ENCODE assay signal across 8 cellular contexts in the genomic region with DNA sequence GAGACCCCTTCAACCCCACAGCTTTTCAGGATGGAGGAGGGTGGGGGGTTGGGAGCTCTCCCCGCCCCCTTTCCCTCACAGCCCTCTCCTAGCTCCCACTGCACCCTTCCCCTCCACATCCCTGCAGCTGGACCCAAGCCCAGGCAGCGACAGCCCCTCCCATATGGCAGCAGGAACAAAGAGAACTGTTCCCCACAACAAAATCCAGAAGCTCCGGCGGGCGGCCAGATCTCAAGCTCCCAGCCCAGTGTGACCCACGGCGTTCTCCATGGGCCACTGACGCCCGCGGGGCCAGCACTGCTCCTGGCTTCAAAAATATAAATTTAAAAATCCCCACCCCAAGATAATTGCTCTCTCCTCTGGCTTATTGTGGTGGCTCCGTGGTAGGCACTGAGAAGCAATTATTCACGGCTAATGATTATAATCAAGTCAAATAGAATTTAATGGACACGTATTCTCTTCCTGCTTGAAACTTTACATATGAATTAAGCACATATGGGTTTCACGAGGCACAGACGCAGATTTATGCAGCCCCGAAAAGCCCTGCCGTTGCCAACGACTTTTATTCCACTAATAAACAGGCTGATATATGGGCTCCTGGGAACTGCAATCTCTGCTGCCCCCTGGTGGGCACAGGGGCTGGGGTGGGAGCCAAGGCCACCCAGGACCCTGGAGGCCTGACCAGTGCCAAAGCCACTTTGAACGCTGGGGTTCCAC. TPM values are rescaled to one million over a fixed set of nuclear protein-coding genes. Genes with fewer than 3 reads are reported as not detected.
DNase-seq lines count a peak whose midpoint lies in the region; ATAC-seq and TF ChIP-seq lines count a peak whose summit lies in the region.

No MANE protein-coding gene starts in this region.

- no peaks in the 10 kb centered on the region for H3K9me3 Mint-ChIP-seq in CD4-positive, alpha-beta T cell
- no peaks in the 10 kb centered on the region for H3K9me3 Mint-ChIP-seq in activated T-helper 1 cell treated with anti-CD3 and anti-CD28 coated beads, Interleukin-12 subunit alpha, Interleukin-12 subunit beta, Interleukin-2, Interleukin-4 antibody, amounts not matched to agents 30 ng/mL and 10 ng/mL and 1 ng/mL, durations not matched to agents 14 hours and 24 hours and 36 hours
- no peaks in the 10 kb centered on the region for H3K9me3 Mint-ChIP-seq in nephron progenitor cell

- H3K4me3 ChIP-seq in Peyer's patch (no peak overlapping the region), fibroblast of mammary gland (ENCODE audit: control insufficient read depth, low read depth, low read length) (peak overlapping the region; percentile 4)

- H3K27ac ChIP-seq in CD4-positive, alpha-beta T cell (ENCODE audit: low read depth, low read length), result no peak overlapping the region
- H3K27ac ChIP-seq in Peyer's patch, result peak overlapping the region in 1 of 4 donors; percentile 27

- peak; percentile 50 to 77 (median 64) for DNase-seq in CD4-positive, alpha-beta T cell
- DNase-seq in HUDEP-2 (lab: John Stamatoyannopoulos, UW; ENCODE audit: unreplicated experiment in 76 of 76) (peak in 45 of 76 experiments; percentile 1 to 59 (median 29)), Peyer's patch (peak; percentile 76 to 87 (median 79)), fibroblast of mammary gland (ENCODE audit: low read depth) (peak; percentile 76), nephron progenitor cell (peak; percentile 92)
- peak; percentile 49 for DNase-seq in activated T-helper 1 cell treated with anti-CD3 and anti-CD28 coated beads, Interleukin-12 subunit alpha, Interleukin-12 subunit beta, Interleukin-2, Interleukin-4 antibody, amounts not matched to agents 30 ng/mL and 10 ng/mL and 1 ng/mL, durations not matched to agents 14 hours and 24 hours and 36 hours (ENCODE audit: low spot score)
- DNase-seq in stimulated activated naive CD4-positive, alpha-beta T cell (lab: John Stamatoyannopoulos, UW), result peak; percentile 10 to 67 (median 59)

- H3K27ac Mint-ChIP-seq in CD4-positive, alpha-beta T cell, result no peak overlapping the region
- H3K27ac Mint-ChIP-seq in activated T-helper 1 cell treated with anti-CD3 and anti-CD28 coated beads, Interleukin-12 subunit alpha, Interleukin-12 subunit beta, Interleukin-2, Interleukin-4 antibody, amounts not matched to agents 30 ng/mL and 10 ng/mL and 1 ng/mL, durations not matched to agents 14 hours and 24 hours and 36 hours, result no peak overlapping the region
- H3K27ac Mint-ChIP-seq in nephron progenitor cell, result no peak overlapping the region

- intact Hi-C loops in CD4-positive, alpha-beta T cell (cut with DNase I, micrococcal nuclease), result loop anchor here (1.0 to 10.0 kb wide), 4 partner anchors 148 to 1114 kb away; a partner anchor contains a TSS
- intact Hi-C loops in activated T-helper 1 cell treated with anti-CD3 and anti-CD28 coated beads, Interleukin-12 subunit alpha, Interleukin-12 subunit beta, Interleukin-2, Interleukin-4 antibody, amounts not matched to agents 30 ng/mL and 10 ng/mL and 1 ng/mL, durations not matched to agents 14 hours and 24 hours and 36 hours (cut with micrococcal nuclease), result loop anchor here (1.0 kb wide), 3 partner anchors 148 to 380 kb away; a partner anchor contains a TSS

- H3K9me3 ChIP-seq in CD4-positive, alpha-beta T cell (ENCODE audit: control insufficient read depth, low read length), result no peaks in the 10 kb centered on the region
- no peaks in the 10 kb centered on the region for H3K9me3 ChIP-seq in Peyer's patch

- peaks cover 0 to 20% (median 2%) of the 10 kb centered on the region in 4 donors for H3K4me1 ChIP-seq in Peyer's patch

- POLR2A ChIA-PET in CD4-positive, alpha-beta T cell (lab: Charles Lee), result interaction anchor here (1.1 kb wide), 1 partner anchor 38 kb away, joined by 3 read pairs; a partner anchor contains a TSS

- ATAC-seq in CD4-positive, alpha-beta T cell (ENCODE audit: poor library complexity), result peak; percentile 47
- ATAC-seq in GM19328 (IDR thresholded peaks at IDR 0.05; ENCODE audit: unreplicated experiment), result no peak

- no peaks in the 10 kb centered on the region for H3K27me3 ChIP-seq in CD4-positive, alpha-beta T cell (ENCODE audit: control insufficient read depth, insufficient read depth, low read length)
- H3K27me3 ChIP-seq in Peyer's patch, result no peaks in the 10 kb centered on the region

- H3K4me3 Mint-ChIP-seq in CD4-positive, alpha-beta T cell, result no peak overlapping the region
- no peak overlapping the region for H3K4me3 Mint-ChIP-seq in activated T-helper 1 cell treated with anti-CD3 and anti-CD28 coated beads, Interleukin-12 subunit alpha, Interleukin-12 subunit beta, Interleukin-2, Interleukin-4 antibody, amounts not matched to agents 30 ng/mL and 10 ng/mL and 1 ng/mL, durations not matched to agents 14 hours and 24 hours and 36 hours
- H3K4me3 Mint-ChIP-seq in nephron progenitor cell, result peak overlapping the region; percentile 73

- H3K36me3 ChIP-seq in Peyer's patch, result no peaks in the 10 kb centered on the region

- H3K4me1 Mint-ChIP-seq in CD4-positive, alpha-beta T cell (ENCODE audit: low read depth), result peaks cover 14% of the 10 kb centered on the region
- H3K4me1 Mint-ChIP-seq in activated T-helper 1 cell treated with anti-CD3 and anti-CD28 coated beads, Interleukin-12 subunit alpha, Interleukin-12 subunit beta, Interleukin-2, Interleukin-4 antibody, amounts not matched to agents 30 ng/mL and 10 ng/mL and 1 ng/mL, durations not matched to agents 14 hours and 24 hours and 36 hours (ENCODE audit: low read depth), result peaks cover 9% of the 10 kb centered on the region
- H3K4me1 Mint-ChIP-seq in nephron progenitor cell, result peaks cover 38% of the 10 kb centered on the region

- H3K36me3 Mint-ChIP-seq in CD4-positive, alpha-beta T cell (ENCODE audit: low read depth), result no peaks in the 10 kb centered on the region
- no peaks in the 10 kb centered on the region for H3K36me3 Mint-ChIP-seq in activated T-helper 1 cell treated with anti-CD3 and anti-CD28 coated beads, Interleukin-12 subunit alpha, Interleukin-12 subunit beta, Interleukin-2, Interleukin-4 antibody, amounts not matched to agents 30 ng/mL and 10 ng/mL and 1 ng/mL, durations not matched to agents 14 hours and 24 hours and 36 hours (ENCODE audit: low read depth)
- H3K36me3 Mint-ChIP-seq in nephron progenitor cell (ENCODE audit: low read depth), result no peaks in the 10 kb centered on the region

- TF ChIP-seq CTCF in CD4-positive, alpha-beta T cell (IDR thresholded peaks at IDR 0.05), result peak; percentile 96
- TF ChIP-seq CTCF in Peyer's patch (IDR thresholded peaks at IDR 0.05) (peak; percentile 73 to 89 (median 82)), fibroblast of mammary gland (conservative IDR thresholded peaks at IDR 0.05; ENCODE audit: control insufficient read depth, insufficient read depth, low read depth, low read length) (peak; percentile 84), nephron progenitor cell (IDR thresholded peaks at IDR 0.05) (peak; percentile 96)

- CTCF ChIA-PET in CD4-positive, alpha-beta T cell (lab: Charles Lee), result interaction anchor here (1.4 kb wide), 1 partner anchor 148 kb away, joined by 8 read pairs; no protein-coding TSS in a partner anchor

- no peak for TF ChIP-seq POLR2A in Peyer's patch (IDR thresholded peaks at IDR 0.05)

- no peaks in the 10 kb centered on the region for H3K27me3 Mint-ChIP-seq in CD4-positive, alpha-beta T cell
- H3K27me3 Mint-ChIP-seq in activated T-helper 1 cell treated with anti-CD3 and anti-CD28 coated beads, Interleukin-12 subunit alpha, Interleukin-12 subunit beta, Interleukin-2, Interleukin-4 antibody, amounts not matched to agents 30 ng/mL and 10 ng/mL and 1 ng/mL, durations not matched to agents 14 hours and 24 hours and 36 hours (ENCODE audit: insufficient read depth), result peaks cover 1% of the 10 kb centered on the region
- H3K27me3 Mint-ChIP-seq in nephron progenitor cell (ENCODE audit: low read depth, poor library complexity), result peaks cover 13% of the 10 kb centered on the region

RNA-seq across cellular contexts. Expression of a gene that starts 17.6 kb away (rescaled TPM):
- total RNA-seq in CD4-positive, alpha-beta T cell, result 1 to 10 TPM; 6.0 to 6.3 TPM
- total RNA-seq in Peyer's patch, result 10 to 100 TPM; 17.1 to 30.0 (median 29.3) TPM
- total RNA-seq in activated T-helper 1 cell treated with anti-CD3 and anti-CD28 coated beads, Interleukin-12 subunit alpha, Interleukin-12 subunit beta, Interleukin-2, Interleukin-4 antibody, amounts not matched to agents 30 ng/mL and 10 ng/mL and 1 ng/mL, durations not matched to agents 14 hours and 24 hours and 36 hours, result 17.4 and 20.2 TPM in 2 replicates

RNA-seq across cellular contexts. Expression of a gene that starts 37.6 kb away (rescaled TPM):
- total RNA-seq in CD4-positive, alpha-beta T cell, result 10 to 100 TPM; 29.0 to 37.5 TPM
- total RNA-seq in Peyer's patch, result 100 to 1,000 TPM in 1 of 4 donors, 10 to 100 TPM in 3; 50.3 to 106 (median 67.0) TPM
- 493 and 495 TPM in 2 replicates for total RNA-seq in activated T-helper 1 cell treated with anti-CD3 and anti-CD28 coated beads, Interleukin-12 subunit alpha, Interleukin-12 subunit beta, Interleukin-2, Interleukin-4 antibody, amounts not matched to agents 30 ng/mL and 10 ng/mL and 1 ng/mL, durations not matched to agents 14 hours and 24 hours and 36 hours

RNA-seq across cellular contexts. Expression of a gene that starts 58.2 kb away (rescaled TPM):
- 10 to 100 TPM; 55.8 to 61.1 TPM for total RNA-seq in CD4-positive, alpha-beta T cell
- 10 to 100 TPM; 15.1 to 94.1 (median 23.2) TPM for total RNA-seq in Peyer's patch
- 201 and 211 TPM in 2 replicates for total RNA-seq in activated T-helper 1 cell treated with anti-CD3 and anti-CD28 coated beads, Interleukin-12 subunit alpha, Interleukin-12 subunit beta, Interleukin-2, Interleukin-4 antibody, amounts not matched to agents 30 ng/mL and 10 ng/mL and 1 ng/mL, durations not matched to agents 14 hours and 24 hours and 36 hours

Comparison
In these comparisons a context has a peak if more than half of its experiments do, and no peak if none do; other contexts are left out.
1. DNase-seq: peak in every context shown above with its lines; median percentile 92 in nephron progenitor cell; 79 in Peyer's patch; 76 in fibroblast of mammary gland; 64 in CD4-positive, alpha-beta T cell; 59 in stimulated activated naive CD4-positive, alpha-beta T cell; 49 in activated T-helper 1 cell treated with anti-CD3 and anti-CD28 coated beads, Interleukin-12 subunit alpha, Interleukin-12 subunit beta, Interleukin-2, Interleukin-4 antibody, amounts not matched to agents 30 ng/mL and 10 ng/mL and 1 ng/mL, durations not matched to agents 14 hours and 24 hours and 36 hours; 29 in HUDEP-2.